In genomic region chrX:49071877-49072711, GRCh38 we compare ENCODE assay signal across 9 cellular contexts. TPM values are rescaled to one million over a fixed set of nuclear protein-coding genes. Genes with fewer than 3 reads are reported as not detected.
DNase-seq lines count a peak whose midpoint lies in the region; ATAC-seq lines count a peak whose summit lies in the region.
"Had no signal": no experiment of that assay in that cellular context is flagged by ENCODE, and none has a peak within 500 bp of the region (broad histone marks: within the 10 kb centered on the region; RNA-seq: fewer than 3 reads in every experiment).

No MANE protein-coding gene starts in this region.

- peak overlapping the region; percentile 36 to 70 for H3K4me3 ChIP-seq in muscle layer of colon (ENCODE audit: low read depth in 1 of 2, low read length in 2 of 2)
- no peak overlapping the region for H3K4me3 ChIP-seq in aorta (ENCODE audit: low read length in 2 of 2)

- no peak overlapping the region for H3K9ac ChIP-seq in muscle layer of colon (ENCODE audit: low read length)

- peaks cover 9% of the 10 kb centered on the region for H3K4me1 ChIP-seq in muscle layer of colon (ENCODE audit: insufficient read depth, low read length)
- no peaks in the 10 kb centered on the region for H3K4me1 ChIP-seq in aorta (ENCODE audit: control insufficient read depth in 1 of 2, insufficient read depth in 2 of 2, low read length in 2 of 2)

- intact Hi-C loops in Right ventricle myocardium inferior (cut with DNase I) (no loop called here), cardiac septum (cut with DNase I) (no loop called here), aorta (cut with DNase I) (no loop called here)

- H3K27ac ChIP-seq in muscle layer of colon (ENCODE audit: low read depth, low read length) (peak overlapping the region; percentile 48), aorta (ENCODE audit: low read depth in 1 of 2, low read length in 2 of 2) (no peak overlapping the region)

- H3K27me3 ChIP-seq in muscle layer of colon (ENCODE audit: control insufficient read depth in 1 of 2, insufficient read depth in 2 of 2, low read length in 2 of 2) (peaks cover 0 to 7% of the 10 kb centered on the region in 2 donors), aorta (ENCODE audit: control insufficient read depth in 1 of 2, insufficient read depth in 2 of 2, low read length in 1 of 2) (no peaks in the 10 kb centered on the region)

- H3K36me3 ChIP-seq in muscle layer of colon (ENCODE audit: insufficient read depth, low read length) (peaks cover 14% of the 10 kb centered on the region), aorta (ENCODE audit: control insufficient read depth in 1 of 2, insufficient read depth in 2 of 2, low read length in 1 of 2) (no peaks in the 10 kb centered on the region)

- peak; percentile 76 for ATAC-seq in Right ventricle myocardium inferior
- peak; percentile 9 for ATAC-seq in esophagus mucosa
- ATAC-seq in aorta (ENCODE audit: low FRiP score) = peak; percentile 58
- ATAC-seq in HG02798 (IDR thresholded peaks at IDR 0.05; ENCODE audit: poor library complexity, unreplicated experiment) = no peak

- H3K9me3 ChIP-seq in muscle layer of colon (ENCODE audit: low read length) (no peaks in the 10 kb centered on the region), aorta (ENCODE audit: control insufficient read depth, low read length) (no peaks in the 10 kb centered on the region)

- DNase-seq in Right ventricle myocardium inferior (ENCODE audit: missing footprints) (peak; percentile 83), cardiac septum (ENCODE audit: low spot score) (no peak), aorta (peak; percentile 88 to 92), SW 1271 (lab: John Stamatoyannopoulos, UW) (no peak)
- DNase-seq in activated CD8-positive, alpha-beta memory T cell treated with anti-CD3 and anti-CD28 coated beads, Interleukin-2, amount 50 U/mL, for 48 hours = no peak
- DNase-seq: naive B cell had no signal

- WGBS in aorta, 2 donors = 6 to 37% methylated on average over 54 to 63 of the region's 63 CpGs

RNA-seq across cellular contexts. Expression of gene PRAF2, which starts 1.7 kb away (rescaled TPM):
- total RNA-seq in Right ventricle myocardium inferior = 7.1 TPM
- total RNA-seq in cardiac septum = 14.8 TPM
- 4.8 TPM for total RNA-seq in esophagus mucosa
- 10 to 100 TPM; 37.7 to 40.2 TPM for total RNA-seq in aorta
- polyA plus RNA-seq in aorta = 10 to 100 TPM; 30.8 to 54.3 TPM

RNA-seq across cellular contexts. Expression of gene WDR45, which starts 7.6 kb away (rescaled TPM):
- total RNA-seq in Right ventricle myocardium inferior = 67.1 TPM
- total RNA-seq in cardiac septum = 68.1 TPM
- total RNA-seq in esophagus mucosa = 30.3 TPM
- 10 to 100 TPM; 66.1 to 84.4 TPM for total RNA-seq in aorta
- polyA plus RNA-seq in aorta = 100 to 1,000 TPM in 1 of 2 donors, 10 to 100 TPM in 1; 73.0 to 236 TPM

RNA-seq across cellular contexts. Expression of gene CCDC120, which starts 13.3 kb away (rescaled TPM):
- 1.4 TPM for total RNA-seq in Right ventricle myocardium inferior
- 1.7 TPM for total RNA-seq in cardiac septum
- total RNA-seq in esophagus mucosa = 27.7 TPM
- 1 to 10 TPM; 5.1 to 7.6 TPM for total RNA-seq in aorta
- polyA plus RNA-seq in aorta = 1 to 10 TPM; 4.3 to 6.4 TPM

RNA-seq across cellular contexts. Expression of gene TFE3, which starts 28.9 kb away (rescaled TPM):
- 24.8 TPM for total RNA-seq in Right ventricle myocardium inferior
- 21.9 TPM for total RNA-seq in cardiac septum
- total RNA-seq in esophagus mucosa = 20.2 TPM
- total RNA-seq in aorta = 10 to 100 TPM; 67.7 to 70.6 TPM
- polyA plus RNA-seq in aorta = 10 to 100 TPM; 23.4 to 47.0 TPM

RNA-seq across cellular contexts. Expression of gene GPKOW, which starts 51.4 kb away (rescaled TPM):
- 19.0 TPM for total RNA-seq in Right ventricle myocardium inferior
- total RNA-seq in cardiac septum = 18.7 TPM
- total RNA-seq in esophagus mucosa = 11.9 TPM
- 10 to 100 TPM; 15.8 to 20.4 TPM for total RNA-seq in aorta
- 10 to 100 TPM; 14.3 to 22.8 TPM for polyA plus RNA-seq in aorta

Comparison
In these comparisons a context has a peak if more than half of its experiments do, and no peak if none do; other contexts are left out.
1. DNase-seq: peak in Right ventricle myocardium inferior (single experiment) and aorta (2 of 2); none in cardiac septum (single experiment), activated CD8-positive, alpha-beta memory T cell treated with anti-CD3 and anti-CD28 coated beads, Interleukin-2, amount 50 U/mL, for 48 hours (single experiment) and SW 1271 (0 of 2).
2. H3K4me3 ChIP-seq: peak in muscle layer of colon (2 of 2); none in aorta (0 of 2).